ENCODE assay signal across 28 cellular contexts in genomic region chr19:54440641-54441040, GRCh38. TPM values are rescaled to one million over a fixed set of nuclear protein-coding genes. Genes with fewer than 3 reads are reported as not detected.
DNase-seq lines count a peak whose midpoint lies in the region; ATAC-seq, FAIRE-seq and TF ChIP-seq lines count a peak whose summit lies in the region.
"Had no signal": no experiment of that assay in that cellular context is flagged by ENCODE, and none has a peak within 500 bp of the region (broad histone marks: within the 10 kb centered on the region; RNA-seq: fewer than 3 reads in every experiment).

No MANE protein-coding gene starts in this region.

- no peak for DNase-seq in T-helper 17 cell
- DNase-seq in body of pancreas: peak in 3 of 4 donors; percentile 56 to 64 (median 64)
- peak in 3 of 6 donors; percentile 7 to 52 (median 40) for DNase-seq in pancreas
- no peak for DNase-seq in activated CD4-positive, CD25-positive, alpha-beta regulatory T cell treated with anti-CD3 and anti-CD28 coated beads, Interleukin-2, amount 50 U/mL, for 72 hours
- no peak for DNase-seq in activated CD4-positive, alpha-beta T cell treated with anti-CD3 and anti-CD28 coated beads for 36 hours
- DNase-seq: 8988T; ACHN; BE2C; C1 segment of cervical spinal cord; CD4-positive, alpha-beta memory T cell; CD4-positive, CD25-positive, alpha-beta regulatory T cell; CD8-positive, alpha-beta memory T cell; COR-L47; DMS 273 treated with DMSO at 0.1 percent for 48 hours; DMS153; DMS53; DMS79; DND-41; EL; GDM1 had no signal

- H3K9me3 ChIP-seq in T-helper 17 cell (ENCODE audit: control insufficient read depth, low read length, poor library complexity, severe bottlenecking) (no peaks in the 10 kb centered on the region), body of pancreas (no peaks in the 10 kb centered on the region), pancreas (no peaks in the 10 kb centered on the region)
- H3K9me3 ChIP-seq: BE2C, BLaER1 had no signal

- FAIRE-seq in pancreas (lab: Jason Lieb, UNC): no peak
- FAIRE-seq: A204.1, GM12878, GM12892, GM18507 had no signal

- peaks cover 4% of the 10 kb centered on the region for H3K36me3 Mint-ChIP-seq in T-helper 17 cell (ENCODE audit: low read depth)
- peaks cover 29% of the 10 kb centered on the region for H3K36me3 Mint-ChIP-seq in activated CD4-positive, alpha-beta T cell treated with anti-CD3 and anti-CD28 coated beads for 36 hours (ENCODE audit: low read depth)

- no peak overlapping the region for H3K4me3 Mint-ChIP-seq in T-helper 17 cell
- H3K4me3 Mint-ChIP-seq in activated CD4-positive, alpha-beta T cell treated with anti-CD3 and anti-CD28 coated beads for 36 hours: no peak overlapping the region
- H3K4me3 Mint-ChIP-seq: CD14-positive monocyte; CD4-positive, alpha-beta memory T cell; CD8-positive, alpha-beta memory T cell had no signal

- no peak for TF ChIP-seq POLR2A in body of pancreas (IDR thresholded peaks at IDR 0.05)

- peak in 1 of 7 experiments; percentile 10 for TF ChIP-seq CTCF in body of pancreas (IDR thresholded peaks at IDR 0.05)
- TF ChIP-seq CTCF in pancreas (IDR thresholded peaks at IDR 0.05): no peak

- intact Hi-C loops in body of pancreas (cut with DNase I): no loop called here
- intact Hi-C loops in pancreas (cut with DNase I): no loop called here
- intact Hi-C loops in activated CD4-positive, alpha-beta T cell treated with anti-CD3 and anti-CD28 coated beads for 36 hours (cut with DNase I, micrococcal nuclease): no loop called here

- ATAC-seq in T-helper 17 cell (no peak), body of pancreas (no peak), pancreas (peak; percentile 33 to 57 (median 48))
- no peak for ATAC-seq in activated CD4-positive, alpha-beta T cell treated with anti-CD3 and anti-CD28 coated beads for 36 hours
- ATAC-seq: GM12878 had no signal

- WGBS in body of pancreas, 2 donors: 28 to 41% methylated on average over 5 of the region's 5 CpGs
- WGBS in pancreas, 2 donors: 47 to 55% methylated on average over 5 of the region's 5 CpGs

- POLR2A ChIA-PET in activated CD4-positive, alpha-beta T cell treated with anti-CD3 and anti-CD28 coated beads for 36 hours (lab: Charles Lee): no interaction called here

- H3K4me3 ChIP-seq in body of pancreas: no peak overlapping the region
- no peak overlapping the region for H3K4me3 ChIP-seq in pancreas
- H3K4me3 ChIP-seq: BLaER1, GM12878 had no signal

- H3K27me3 Mint-ChIP-seq in T-helper 17 cell: no peaks in the 10 kb centered on the region
- no peaks in the 10 kb centered on the region for H3K27me3 Mint-ChIP-seq in activated CD4-positive, alpha-beta T cell treated with anti-CD3 and anti-CD28 coated beads for 36 hours
- H3K27me3 Mint-ChIP-seq: CD4-positive, alpha-beta memory T cell; CD4-positive, CD25-positive, alpha-beta regulatory T cell; CD8-positive, alpha-beta memory T cell had no signal

- H3K27me3 ChIP-seq in body of pancreas (no peaks in the 10 kb centered on the region), pancreas (no peaks in the 10 kb centered on the region)
- H3K27me3 ChIP-seq: BE2C, BLaER1 had no signal

- no peaks in the 10 kb centered on the region for H3K9me3 Mint-ChIP-seq in activated CD4-positive, alpha-beta T cell treated with anti-CD3 and anti-CD28 coated beads for 36 hours (ENCODE audit: low read depth)
- H3K9me3 Mint-ChIP-seq: CD14-positive monocyte; CD4-positive, CD25-positive, alpha-beta regulatory T cell; CD8-positive, alpha-beta memory T cell had no signal

- no peaks in the 10 kb centered on the region for H3K36me3 ChIP-seq in body of pancreas (replicated peaks in 1 of 2; ENCODE audit: insufficient read depth in 1 of 2, low read depth in 2 of 2)
- H3K36me3 ChIP-seq in pancreas: no peaks in the 10 kb centered on the region

- H3K27ac Mint-ChIP-seq in T-helper 17 cell: peak overlapping the region; percentile 24
- no peak overlapping the region for H3K27ac Mint-ChIP-seq in activated CD4-positive, alpha-beta T cell treated with anti-CD3 and anti-CD28 coated beads for 36 hours
- H3K27ac Mint-ChIP-seq: CD14-positive monocyte; CD4-positive, alpha-beta memory T cell had no signal

- CTCF ChIA-PET in activated CD4-positive, alpha-beta T cell treated with anti-CD3 and anti-CD28 coated beads for 36 hours (lab: Charles Lee): interaction anchor here (1.0 kb wide), 1 partner anchor 175 kb away, joined by 3 read pairs; no protein-coding TSS in a partner anchor

- H3K27ac ChIP-seq in body of pancreas: peak overlapping the region; percentile 26 to 74 (median 55)
- H3K27ac ChIP-seq in pancreas: peak overlapping the region in 2 of 4 donors; percentile 0 to 44
- H3K27ac ChIP-seq: BLaER1 had no signal

- peaks cover 4% of the 10 kb centered on the region for H3K4me1 Mint-ChIP-seq in T-helper 17 cell
- peaks cover 9% of the 10 kb centered on the region for H3K4me1 Mint-ChIP-seq in activated CD4-positive, alpha-beta T cell treated with anti-CD3 and anti-CD28 coated beads for 36 hours
- H3K4me1 Mint-ChIP-seq: CD14-positive monocyte had no signal

- H3K4me1 ChIP-seq in body of pancreas: peaks cover 48% of the 10 kb centered on the region
- peaks cover 11 to 15% (median 13%) of the 10 kb centered on the region in 3 donors for H3K4me1 ChIP-seq in pancreas
- H3K4me1 ChIP-seq: BE2C had no signal

RNA-seq across cellular contexts. Expression of gene LENG8, which starts 8.4 kb away (rescaled TPM):
- total RNA-seq in T-helper 17 cell (100 to 1,000 TPM; 471 to 480 TPM), body of pancreas (100 to 1,000 TPM; 182 to 290 TPM), pancreas (100 to 1,000 TPM in 4 of 6 donors, 10 to 100 TPM in 2; 64.8 to 173 (median 129) TPM)
- 100 to 1,000 TPM; 313 to 657 TPM for polyA plus RNA-seq in pancreas
- total RNA-seq in activated CD4-positive, alpha-beta T cell treated with anti-CD3 and anti-CD28 coated beads for 36 hours: 100 to 1,000 TPM; 156 to 221 TPM

RNA-seq across cellular contexts. Expression of gene LENG9, which starts 22.9 kb away (rescaled TPM):
- total RNA-seq in T-helper 17 cell (1 to 10 TPM; 4.4 to 6.0 TPM), body of pancreas (10 to 100 TPM; 21.8 to 25.7 TPM), pancreas (10 to 100 TPM in 5 of 6 donors, 1 to 10 TPM in 1; 8.6 to 23.4 (median 16.9) TPM)
- 10 to 100 TPM in 1 of 2 donors, 1 to 10 TPM in 1; 4.2 to 12.1 TPM for polyA plus RNA-seq in pancreas
- 1 to 10 TPM; 5.0 to 5.1 TPM for total RNA-seq in activated CD4-positive, alpha-beta T cell treated with anti-CD3 and anti-CD28 coated beads for 36 hours

RNA-seq across cellular contexts. Expression of gene TTYH1, which starts 25.4 kb away (rescaled TPM):
- total RNA-seq in T-helper 17 cell (not detected), body of pancreas (10 to 100 TPM; 20.5 to 88.7 TPM), pancreas (10 to 100 TPM; 20.8 to 38.1 (median 24.6) TPM)
- 10 to 100 TPM; 40.0 to 78.0 TPM for polyA plus RNA-seq in pancreas
- total RNA-seq in activated CD4-positive, alpha-beta T cell treated with anti-CD3 and anti-CD28 coated beads for 36 hours: under 1 TPM; 0.19 to 0.59 TPM
- total RNA-seq: CD4-positive, alpha-beta memory T cell; CD4-positive, CD25-positive, alpha-beta regulatory T cell; Daoy had no signal
- polyA plus RNA-seq: AG04450; CD14-positive monocyte; CD8-positive, alpha-beta memory T cell had no signal

RNA-seq across cellular contexts. Expression of gene CDC42EP5, which starts 32.5 kb away (rescaled TPM):
- total RNA-seq in T-helper 17 cell: not detected
- total RNA-seq in body of pancreas: 10 to 100 TPM; 18.2 to 92.9 TPM
- total RNA-seq in pancreas: 10 to 100 TPM in 4 of 6 donors, 1 to 10 TPM in 2; 8.2 to 48.0 (median 20.4) TPM
- polyA plus RNA-seq in pancreas: 10 to 100 TPM in 1 of 2 donors, 1 to 10 TPM in 1; 7.5 to 15.1 TPM
- total RNA-seq in activated CD4-positive, alpha-beta T cell treated with anti-CD3 and anti-CD28 coated beads for 36 hours: under 1 TPM in 1 of 2 experiments, not detected in 1; 0.55 TPM
- total RNA-seq: CD4-positive, alpha-beta memory T cell; CD4-positive, CD25-positive, alpha-beta regulatory T cell had no signal
- polyA plus RNA-seq: CD14-positive monocyte; CD4-positive, alpha-beta memory T cell; CD4-positive, CD25-positive, alpha-beta regulatory T cell; CD8-positive, alpha-beta memory T cell had no signal

Comparison
In these comparisons a context has a peak if more than half of its experiments do, and no peak if none do; other contexts are left out.
1. ATAC-seq: peak in pancreas (4 of 4); none in T-helper 17 cell (single experiment), body of pancreas (single experiment) and activated CD4-positive, alpha-beta T cell treated with anti-CD3 and anti-CD28 coated beads for 36 hours (single experiment).
2. DNase-seq: peak in body of pancreas (3 of 4); none in T-helper 17 cell (0 of 3), activated CD4-positive, CD25-positive, alpha-beta regulatory T cell treated with anti-CD3 and anti-CD28 coated beads, Interleukin-2, amount 50 U/mL, for 72 hours (single experiment) and activated CD4-positive, alpha-beta T cell treated with anti-CD3 and anti-CD28 coated beads for 36 hours (single experiment).
3. RNA of gene TTYH1, which starts 25.4 kb away (total RNA-seq): 20.5 to 88.7 TPM in body of pancreas and 20.8 to 38.1 TPM in pancreas; 0.19 to 0.59 TPM in activated CD4-positive, alpha-beta T cell treated with anti-CD3 and anti-CD28 coated beads for 36 hours and not detected in T-helper 17 cell; every median in the first group is over 10 times any median in the second.